Comparison of ENCODE assay signal across 16 cellular contexts in the genomic region with DNA sequence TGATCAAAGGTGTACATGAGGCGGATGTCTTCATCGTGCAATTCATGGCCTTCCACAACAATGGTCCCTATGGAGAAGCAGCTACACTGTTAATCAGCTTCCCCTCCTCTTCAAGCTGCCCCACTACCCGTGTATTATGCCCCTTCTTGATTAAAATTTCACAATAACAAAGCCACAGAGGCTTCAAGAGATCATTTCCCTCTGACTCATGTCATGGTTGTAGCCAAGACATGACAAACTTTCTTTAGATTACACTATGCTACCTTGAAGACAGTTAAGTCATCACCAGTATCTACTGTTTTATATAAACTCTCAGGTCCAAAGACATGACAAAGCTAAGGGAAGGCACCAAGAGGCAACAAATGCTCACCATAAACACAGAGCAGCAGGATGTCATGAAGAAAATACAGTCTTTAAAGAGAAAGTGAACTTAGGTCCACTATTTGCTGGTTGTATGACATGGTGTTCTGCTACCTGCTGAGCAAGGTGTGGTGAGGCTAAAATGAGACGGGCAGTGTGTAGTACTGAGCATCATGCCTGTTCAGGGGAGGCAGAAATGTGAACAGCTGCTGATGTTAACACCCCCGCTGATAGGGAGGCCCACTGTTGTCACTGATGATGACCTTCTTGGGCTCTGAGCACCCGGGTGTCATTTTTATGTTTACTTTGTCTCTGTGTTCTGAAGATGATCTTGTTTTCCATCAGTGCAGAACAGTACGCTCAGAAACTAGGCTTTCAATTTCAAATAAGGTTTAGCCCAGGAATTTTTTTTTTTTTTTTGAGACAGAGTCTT. TPM values are rescaled to one million over a fixed set of nuclear protein-coding genes. Genes with fewer than 3 reads are reported as not detected.
DNase-seq lines count a peak whose midpoint lies in the region; ATAC-seq, FAIRE-seq and TF ChIP-seq lines count a peak whose summit lies in the region.
"Had no signal": no experiment of that assay in that cellular context is flagged by ENCODE, and none has a peak within 500 bp of the region (broad histone marks: within the 10 kb centered on the region; RNA-seq: fewer than 3 reads in every experiment).

No MANE protein-coding gene starts in this region.

- CTCF ChIA-PET in AG04450 (lab: Charles Lee), result interaction anchor here (0.6 to 9.8 kb wide), 4 partner anchors 46 to 106 kb away, joined by 3 to 370 read pairs (median 4); no protein-coding TSS in a partner anchor

- H3K27me3 ChIP-seq in AG04450 (ENCODE audit: control insufficient read depth, insufficient read depth, low read length), result no peaks in the 10 kb centered on the region

- H3K4me3 ChIP-seq in AG04450 (ENCODE audit: low read depth, low read length) (0 out of 2 replicates have a peak overlapping the region, but pooled peaks have one; percentile 17), astrocyte of the cerebellum (ENCODE audit: low read depth, low read length) (no peak overlapping the region)

- in situ Hi-C loops in astrocyte of the cerebellum (cut with HindIII; ENCODE audit: low sequenced_read_pairs), result no loop called here

- DNase-seq in AG04450 (ENCODE audit: low read depth, low spot score) (peak; percentile 42), HS-27A (ENCODE audit: low read depth) (peak; percentile 33), astrocyte of the cerebellum (ENCODE audit: low read depth) (peak; percentile 12), cerebellum (ENCODE audit: low spot score) (no peak)
- DNase-seq: activated effector memory CD4-positive, alpha-beta T cell treated with Interleukin-2 at 50 U/mL for 16 hours; COR-L47; effector memory CD8-positive, alpha-beta T cell; NCI-H2171; stimulated activated CD4-positive, alpha-beta T cell treated with anti-CD3 and anti-CD28 coated beads, Interleukin-12 subunit alpha, Interleukin-12 subunit beta, amount 100 ng/mL, for 4 hours; stimulated activated CD8-positive, alpha-beta memory T cell treated with anti-CD3 and anti-CD28 coated beads, Interleukin-4, amount 100 ng/mL, for 48 hours had no signal

- POLR2A ChIA-PET in AG04450 (lab: Yijun Ruan, JAX), result interaction anchor here (0.6 to 2.9 kb wide), 4 partner anchors 46 to 354 kb away, joined by 4 to 14 read pairs (median 6); no protein-coding TSS in a partner anchor

- no peak for TF ChIP-seq CTCF in AG04450 (IDR thresholded peaks at IDR 0.05; ENCODE audit: low read depth, low read length)
- TF ChIP-seq CTCF in astrocyte of the cerebellum (IDR thresholded peaks at IDR 0.05; ENCODE audit: low read depth, low read length, missing control alignments), result no peak

- ATAC-seq in GM19463 (IDR thresholded peaks at IDR 0.05; ENCODE audit: unreplicated experiment), result no peak
- ATAC-seq in HG02763 (IDR thresholded peaks at IDR 0.05; ENCODE audit: unreplicated experiment), result no peak
- ATAC-seq in GM18909 (IDR thresholded peaks at IDR 0.05; ENCODE audit: poor library complexity, unreplicated experiment), result no peak
- ATAC-seq: effector memory CD8-positive, alpha-beta T cell; Panc1 had no signal

- no peaks in the 10 kb centered on the region for H3K9me3 ChIP-seq in AG04450 (ENCODE audit: control insufficient read depth, insufficient read depth, low read length)

- peak overlapping the region; percentile 91 for H3K27ac ChIP-seq in AG04450 (ENCODE audit: low read depth, low read length)

- FAIRE-seq in islet of Langerhans (lab: Jason Lieb, UNC), result peak; percentile 38
- FAIRE-seq: GM12892 had no signal

RNA-seq across cellular contexts. Expression of a gene that starts 48.3 kb away (rescaled TPM):
- polyA plus RNA-seq in AG04450 (2011; rRNA removed), result 206 and 217 TPM in 2 replicates
- polyA minus RNA-seq in AG04450 (2011; rRNA and poly(A)+ RNA removed), result 256 and 371 TPM in 2 replicates
- total RNA-seq in cerebellum, result 135 TPM
